1 cellular context compared by ENCODE assay signal in genomic region chr13:42048625-42049453, GRCh38.
TF ChIP-seq lines count a peak whose summit lies in the region.

Gene DGKH (plus strand): TSS chr13:42048648. CDS start chr13:42048774, 126 bp downstream.

TF ChIP-seq in HepG2, 621 proteins besides CTCF, POLR2A, EP300 and RAD21 (continued from another document and continues in another):
- TF ChIP-seq CENPT (CRISPR knock-in tag; IDR thresholded peaks at IDR 0.05; ENCODE audit: low read depth) (no peak), ZSCAN22 (CRISPR knock-in tag; IDR thresholded peaks at IDR 0.05) (no peak), KLF13 (CRISPR knock-in tag; IDR thresholded peaks at IDR 0.05) (no peak), MAX (IDR thresholded peaks at IDR 0.05) (0 out of 2 replicates have a peak, but pooled peaks have one; percentile 20), ZFY (CRISPR knock-in tag; IDR thresholded peaks at IDR 0.05) (0 out of 2 replicates have a peak, but pooled peaks have one; percentile 23), YY1 (IDR thresholded peaks at IDR 0.05; ENCODE audit: insufficient read depth, insufficient replicate concordance, low read depth, low read length) (peak; percentile 20), ZNF687 (CRISPR knock-in tag; IDR thresholded peaks at IDR 0.05) (peak; percentile 45; the same call in 1 of the 2 replicates), HIC2 (CRISPR knock-in tag; IDR thresholded peaks at IDR 0.05; ENCODE audit: low read depth) (no peak), DMAP1 (CRISPR knock-in tag; IDR thresholded peaks at IDR 0.05) (no peak), UBTF (CRISPR knock-in tag; IDR thresholded peaks at IDR 0.05) (peak; percentile 48; the same call in 1 of the 2 replicates), NONO (IDR thresholded peaks at IDR 0.05) (no peak), NONO (CRISPR knock-in tag; conservative IDR thresholded peaks at IDR 0.05) (no peak), SP5 (CRISPR knock-in tag; IDR thresholded peaks at IDR 0.05; ENCODE audit: borderline replicate concordance, low read depth) (0 out of 2 replicates have a peak, but pooled peaks have one; percentile 12), ZBTB39 (CRISPR knock-in tag; IDR thresholded peaks at IDR 0.05) (no peak), RFX1 (IDR thresholded peaks at IDR 0.05) (no peak), KDM5B (CRISPR knock-in tag; IDR thresholded peaks at IDR 0.05; ENCODE audit: borderline replicate concordance) (peak; percentile 24; the same call in 1 of the 2 replicates), NFRKB (IDR thresholded peaks at IDR 0.05) (no peak), PATZ1 (CRISPR knock-in tag; IDR thresholded peaks at IDR 0.05) (0 out of 2 replicates have a peak, but pooled peaks have one; percentile 14), ZNF670 (CRISPR knock-in tag; IDR thresholded peaks at IDR 0.05; ENCODE audit: borderline replicate concordance) (no peak), ZNF740 (CRISPR knock-in tag; IDR thresholded peaks at IDR 0.05) (no peak), FOXK1 (CRISPR knock-in tag; IDR thresholded peaks at IDR 0.05; ENCODE audit: borderline replicate concordance, low read depth) (no peak), HOXA3 (CRISPR knock-in tag; IDR thresholded peaks at IDR 0.05) (0 out of 2 replicates have a peak, but pooled peaks have one; percentile 12), HOXA9 (CRISPR knock-in tag; IDR thresholded peaks at IDR 0.05; ENCODE audit: borderline replicate concordance) (no peak), ZBTB46 (CRISPR knock-in tag; IDR thresholded peaks at IDR 0.05; ENCODE audit: borderline replicate concordance) (no peak), ZHX1 (CRISPR knock-in tag; IDR thresholded peaks at IDR 0.05; ENCODE audit: low read depth) (no peak), ATF4 (CRISPR knock-in tag; IDR thresholded peaks at IDR 0.05) (no peak), DBP (CRISPR knock-in tag; IDR thresholded peaks at IDR 0.05; ENCODE audit: not compliant biosample characterization) (no peak), NFATC3 (CRISPR knock-in tag; IDR thresholded peaks at IDR 0.05) (no peak), ZSCAN25 (CRISPR knock-in tag; IDR thresholded peaks at IDR 0.05) (no peak), MAZ (IDR thresholded peaks at IDR 0.05; ENCODE audit: borderline replicate concordance, low read depth, low read length) (no peak), MAZ (CRISPR knock-in tag; IDR thresholded peaks at IDR 0.05; ENCODE audit: low read depth) (0 out of 2 replicates have a peak, but pooled peaks have one; percentile 15), NR0B2 (CRISPR knock-in tag; IDR thresholded peaks at IDR 0.05) (0 out of 2 replicates have a peak, but pooled peaks have one; percentile 30), PAF1 (CRISPR knock-in tag; IDR thresholded peaks at IDR 0.05) (no peak), ZNF350 (CRISPR knock-in tag; IDR thresholded peaks at IDR 0.05; ENCODE audit: borderline replicate concordance, low read depth) (no peak), GFI1 (CRISPR knock-in tag; IDR thresholded peaks at IDR 0.05; ENCODE audit: borderline replicate concordance) (no peak)
